ENCODE assay signal across 1 cellular context in genomic region chr5:140182075-140182709, GRCh38.
TF ChIP-seq lines count a peak whose summit lies in the region.

No MANE protein-coding gene starts in this region.

TF ChIP-seq in HEK293, 187 proteins besides CTCF, POLR2A, EP300 and RAD21 (continued from another document):
- TF ChIP-seq, protein P1, sequence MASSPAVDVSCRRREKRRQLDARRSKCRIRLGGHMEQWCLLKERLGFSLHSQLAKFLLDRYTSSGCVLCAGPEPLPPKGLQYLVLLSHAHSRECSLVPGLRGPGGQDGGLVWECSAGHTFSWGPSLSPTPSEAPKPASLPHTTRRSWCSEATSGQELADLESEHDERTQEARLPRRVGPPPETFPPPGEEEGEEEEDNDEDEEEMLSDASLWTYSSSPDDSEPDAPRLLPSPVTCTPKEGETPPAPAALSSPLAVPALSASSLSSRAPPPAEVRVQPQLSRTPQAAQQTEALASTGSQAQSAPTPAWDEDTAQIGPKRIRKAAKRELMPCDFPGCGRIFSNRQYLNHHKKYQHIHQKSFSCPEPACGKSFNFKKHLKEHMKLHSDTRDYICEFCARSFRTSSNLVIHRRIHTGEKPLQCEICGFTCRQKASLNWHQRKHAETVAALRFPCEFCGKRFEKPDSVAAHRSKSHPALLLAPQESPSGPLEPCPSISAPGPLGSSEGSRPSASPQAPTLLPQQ (tag by site-specific recombination; IDR thresholded peaks at IDR 0.05), result 0 out of 2 replicates have a peak, but pooled peaks have one; percentile 42
- TF ChIP-seq ZNF792 (tag by site-specific recombination; IDR thresholded peaks at IDR 0.05) (no peak), ZSCAN16 (tag by site-specific recombination; IDR thresholded peaks at IDR 0.05) (no peak), ZNF561 (tag by site-specific recombination; IDR thresholded peaks at IDR 0.05; ENCODE audit: borderline replicate concordance) (no peak), ZBTB20 (tag by site-specific recombination; IDR thresholded peaks at IDR 0.05) (peak; percentile 48; the same call in 1 of the 2 replicates), PRDM6 (tag by site-specific recombination; IDR thresholded peaks at IDR 0.05) (0 out of 2 replicates have a peak, but pooled peaks have one; percentile 34), ZNF335 (tag by site-specific recombination; conservative IDR thresholded peaks at IDR 0.05) (peak; percentile 54)
- TF ChIP-seq, protein P2, sequence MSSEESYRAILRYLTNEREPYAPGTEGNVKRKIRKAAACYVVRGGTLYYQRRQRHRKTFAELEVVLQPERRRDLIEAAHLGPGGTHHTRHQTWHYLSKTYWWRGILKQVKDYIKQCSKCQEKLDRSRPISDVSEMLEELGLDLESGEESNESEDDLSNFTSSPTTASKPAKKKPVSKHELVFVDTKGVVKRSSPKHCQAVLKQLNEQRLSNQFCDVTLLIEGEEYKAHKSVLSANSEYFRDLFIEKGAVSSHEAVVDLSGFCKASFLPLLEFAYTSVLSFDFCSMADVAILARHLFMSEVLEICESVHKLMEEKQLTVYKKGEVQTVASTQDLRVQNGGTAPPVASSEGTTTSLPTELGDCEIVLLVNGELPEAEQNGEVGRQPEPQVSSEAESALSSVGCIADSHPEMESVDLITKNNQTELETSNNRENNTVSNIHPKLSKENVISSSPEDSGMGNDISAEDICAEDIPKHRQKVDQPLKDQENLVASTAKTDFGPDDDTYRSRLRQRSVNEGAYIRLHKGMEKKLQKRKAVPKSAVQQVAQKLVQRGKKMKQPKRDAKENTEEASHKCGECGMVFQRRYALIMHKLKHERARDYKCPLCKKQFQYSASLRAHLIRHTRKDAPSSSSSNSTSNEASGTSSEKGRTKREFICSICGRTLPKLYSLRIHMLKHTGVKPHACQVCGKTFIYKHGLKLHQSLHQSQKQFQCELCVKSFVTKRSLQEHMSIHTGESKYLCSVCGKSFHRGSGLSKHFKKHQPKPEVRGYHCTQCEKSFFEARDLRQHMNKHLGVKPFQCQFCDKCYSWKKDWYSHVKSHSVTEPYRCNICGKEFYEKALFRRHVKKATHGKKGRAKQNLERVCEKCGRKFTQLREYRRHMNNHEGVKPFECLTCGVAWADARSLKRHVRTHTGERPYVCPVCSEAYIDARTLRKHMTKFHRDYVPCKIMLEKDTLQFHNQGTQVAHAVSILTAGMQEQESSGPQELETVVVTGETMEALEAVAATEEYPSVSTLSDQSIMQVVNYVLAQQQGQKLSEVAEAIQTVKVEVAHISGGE (tag by site-specific recombination; conservative IDR thresholded peaks at IDR 0.05; ENCODE audit: low read depth), result 0 out of 2 replicates have a peak, but pooled peaks have one; percentile 12
- TF ChIP-seq, protein P3, sequence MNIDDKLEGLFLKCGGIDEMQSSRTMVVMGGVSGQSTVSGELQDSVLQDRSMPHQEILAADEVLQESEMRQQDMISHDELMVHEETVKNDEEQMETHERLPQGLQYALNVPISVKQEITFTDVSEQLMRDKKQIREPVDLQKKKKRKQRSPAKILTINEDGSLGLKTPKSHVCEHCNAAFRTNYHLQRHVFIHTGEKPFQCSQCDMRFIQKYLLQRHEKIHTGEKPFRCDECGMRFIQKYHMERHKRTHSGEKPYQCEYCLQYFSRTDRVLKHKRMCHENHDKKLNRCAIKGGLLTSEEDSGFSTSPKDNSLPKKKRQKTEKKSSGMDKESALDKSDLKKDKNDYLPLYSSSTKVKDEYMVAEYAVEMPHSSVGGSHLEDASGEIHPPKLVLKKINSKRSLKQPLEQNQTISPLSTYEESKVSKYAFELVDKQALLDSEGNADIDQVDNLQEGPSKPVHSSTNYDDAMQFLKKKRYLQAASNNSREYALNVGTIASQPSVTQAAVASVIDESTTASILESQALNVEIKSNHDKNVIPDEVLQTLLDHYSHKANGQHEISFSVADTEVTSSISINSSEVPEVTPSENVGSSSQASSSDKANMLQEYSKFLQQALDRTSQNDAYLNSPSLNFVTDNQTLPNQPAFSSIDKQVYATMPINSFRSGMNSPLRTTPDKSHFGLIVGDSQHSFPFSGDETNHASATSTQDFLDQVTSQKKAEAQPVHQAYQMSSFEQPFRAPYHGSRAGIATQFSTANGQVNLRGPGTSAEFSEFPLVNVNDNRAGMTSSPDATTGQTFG (tag by site-specific recombination; IDR thresholded peaks at IDR 0.05; ENCODE audit: borderline replicate concordance), result no peak
